14 cellular contexts compared by ENCODE assay signal in genomic region chr20:24828992-24829648, GRCh38.
DNase-seq lines count a peak whose midpoint lies in the region; ATAC-seq and TF ChIP-seq lines count a peak whose summit lies in the region.
"Had no signal": no experiment of that assay in that cellular context is flagged by ENCODE, and none has a peak within 500 bp of the region (broad histone marks: within the 10 kb centered on the region; RNA-seq: fewer than 3 reads in every experiment).

No MANE protein-coding gene starts in this region.

- H3K4me1 Mint-ChIP-seq in stimulated activated naive CD8-positive, alpha-beta T cell treated with anti-CD3 and anti-CD28 coated beads, Interleukin-15, amount 100 ng/mL, for 72 hours, result no peaks in the 10 kb centered on the region
- H3K4me1 Mint-ChIP-seq in osteocyte (ENCODE audit: unreplicated experiment), result no peaks in the 10 kb centered on the region
- H3K4me1 Mint-ChIP-seq in activated T-helper 1 cell treated with anti-CD3 and anti-CD28 coated beads, Interleukin-12 subunit alpha, Interleukin-12 subunit beta, Interleukin-2, Interleukin-4 antibody, amounts not matched to agents 30 ng/mL and 10 ng/mL and 1 ng/mL, durations not matched to agents 14 hours and 24 hours and 36 hours (ENCODE audit: low read depth), result no peaks in the 10 kb centered on the region

- no peak for TF ChIP-seq CTCF in osteocyte (IDR thresholded peaks at IDR 0.05)

- peak overlapping the region in 1 of 2 donors; percentile 74 for H3K27ac Mint-ChIP-seq in stimulated activated naive CD8-positive, alpha-beta T cell treated with anti-CD3 and anti-CD28 coated beads, Interleukin-15, amount 100 ng/mL, for 72 hours
- no peak overlapping the region for H3K27ac Mint-ChIP-seq in osteocyte (ENCODE audit: unreplicated experiment)
- H3K27ac Mint-ChIP-seq in activated T-helper 1 cell treated with anti-CD3 and anti-CD28 coated beads, Interleukin-12 subunit alpha, Interleukin-12 subunit beta, Interleukin-2, Interleukin-4 antibody, amounts not matched to agents 30 ng/mL and 10 ng/mL and 1 ng/mL, durations not matched to agents 14 hours and 24 hours and 36 hours, result no peak overlapping the region
- H3K27ac Mint-ChIP-seq: CD4-positive, alpha-beta T cell had no signal

- H3K27me3 Mint-ChIP-seq in stimulated activated naive CD8-positive, alpha-beta T cell treated with anti-CD3 and anti-CD28 coated beads, Interleukin-15, amount 100 ng/mL, for 72 hours, result no peaks in the 10 kb centered on the region
- H3K27me3 Mint-ChIP-seq in osteocyte (ENCODE audit: unreplicated experiment), result peaks cover 3% of the 10 kb centered on the region
- no peaks in the 10 kb centered on the region for H3K27me3 Mint-ChIP-seq in activated T-helper 1 cell treated with anti-CD3 and anti-CD28 coated beads, Interleukin-12 subunit alpha, Interleukin-12 subunit beta, Interleukin-2, Interleukin-4 antibody, amounts not matched to agents 30 ng/mL and 10 ng/mL and 1 ng/mL, durations not matched to agents 14 hours and 24 hours and 36 hours (ENCODE audit: insufficient read depth)
- H3K27me3 Mint-ChIP-seq: CD4-positive, alpha-beta T cell had no signal

- H3K36me3 Mint-ChIP-seq in osteocyte (ENCODE audit: unreplicated experiment), result no peaks in the 10 kb centered on the region
- H3K36me3 Mint-ChIP-seq in activated T-helper 1 cell treated with anti-CD3 and anti-CD28 coated beads, Interleukin-12 subunit alpha, Interleukin-12 subunit beta, Interleukin-2, Interleukin-4 antibody, amounts not matched to agents 30 ng/mL and 10 ng/mL and 1 ng/mL, durations not matched to agents 14 hours and 24 hours and 36 hours (ENCODE audit: low read depth), result no peaks in the 10 kb centered on the region

- peak; percentile 4 for DNase-seq in activated CD4-positive, CD25-positive, alpha-beta regulatory T cell treated with anti-CD3 and anti-CD28 coated beads, Interleukin-2, amount 50 U/mL, for 72 hours
- no peak for DNase-seq in stimulated activated naive CD8-positive, alpha-beta T cell treated with anti-CD3 and anti-CD28 coated beads, Interleukin-15, Interleukin-2, amounts not matched to agents 100 U/mL and 50 U/mL, for 24 hours
- no peak for DNase-seq in stimulated activated naive CD8-positive, alpha-beta T cell treated with anti-CD3 and anti-CD28 coated beads, Interleukin-15, amount 100 ng/mL, for 72 hours
- DNase-seq in osteocyte (ENCODE audit: extremely low spot score, unreplicated experiment) (peak; percentile 76), COLO668 (lab: John Stamatoyannopoulos, UW; ENCODE audit: unreplicated experiment) (no peak), MV-4-11 (lab: John Stamatoyannopoulos, UW) (no peak)
- no peak for DNase-seq in activated T-helper 1 cell treated with anti-CD3 and anti-CD28 coated beads, Interleukin-12 subunit alpha, Interleukin-12 subunit beta, Interleukin-2, Interleukin-4 antibody, amounts not matched to agents 30 ng/mL and 10 ng/mL and 1 ng/mL, durations not matched to agents 14 hours and 24 hours and 36 hours (ENCODE audit: low spot score)
- DNase-seq: AML-193, DMS79, EL, GM23248, H7 had no signal

- no peak overlapping the region for H3K4me3 Mint-ChIP-seq in stimulated activated naive CD8-positive, alpha-beta T cell treated with anti-CD3 and anti-CD28 coated beads, Interleukin-15, amount 100 ng/mL, for 72 hours
- no peak overlapping the region for H3K4me3 Mint-ChIP-seq in osteocyte (ENCODE audit: unreplicated experiment)
- no peak overlapping the region for H3K4me3 Mint-ChIP-seq in activated T-helper 1 cell treated with anti-CD3 and anti-CD28 coated beads, Interleukin-12 subunit alpha, Interleukin-12 subunit beta, Interleukin-2, Interleukin-4 antibody, amounts not matched to agents 30 ng/mL and 10 ng/mL and 1 ng/mL, durations not matched to agents 14 hours and 24 hours and 36 hours
- H3K4me3 Mint-ChIP-seq: CD4-positive, alpha-beta T cell had no signal

- intact Hi-C loops in activated T-helper 1 cell treated with anti-CD3 and anti-CD28 coated beads, Interleukin-12 subunit alpha, Interleukin-12 subunit beta, Interleukin-2, Interleukin-4 antibody, amounts not matched to agents 30 ng/mL and 10 ng/mL and 1 ng/mL, durations not matched to agents 14 hours and 24 hours and 36 hours (cut with micrococcal nuclease), result no loop called here

- H3K9me3 Mint-ChIP-seq in stimulated activated naive CD8-positive, alpha-beta T cell treated with anti-CD3 and anti-CD28 coated beads, Interleukin-15, amount 100 ng/mL, for 72 hours, result no peaks in the 10 kb centered on the region
- H3K9me3 Mint-ChIP-seq in osteocyte (ENCODE audit: unreplicated experiment), result no peaks in the 10 kb centered on the region
- no peaks in the 10 kb centered on the region for H3K9me3 Mint-ChIP-seq in activated T-helper 1 cell treated with anti-CD3 and anti-CD28 coated beads, Interleukin-12 subunit alpha, Interleukin-12 subunit beta, Interleukin-2, Interleukin-4 antibody, amounts not matched to agents 30 ng/mL and 10 ng/mL and 1 ng/mL, durations not matched to agents 14 hours and 24 hours and 36 hours
- H3K9me3 Mint-ChIP-seq: CD4-positive, alpha-beta T cell had no signal

- no peak for ATAC-seq in activated CD4-positive, CD25-positive, alpha-beta regulatory T cell treated with anti-CD3 and anti-CD28 coated beads, Interleukin-2, amount 50 U/mL, for 24 hours
- ATAC-seq in stimulated activated naive CD8-positive, alpha-beta T cell treated with anti-CD3 and anti-CD28 coated beads, Interleukin-15, Interleukin-2, amounts not matched to agents 100 U/mL and 50 U/mL, for 24 hours, result peak; percentile 19
- no peak for ATAC-seq in stimulated activated naive CD8-positive, alpha-beta T cell treated with anti-CD3 and anti-CD28 coated beads, Interleukin-15, amount 100 ng/mL, for 72 hours

Comparison
In these comparisons a context has a peak if more than half of its experiments do, and no peak if none do; other contexts are left out.
1. DNase-seq: peak in activated CD4-positive, CD25-positive, alpha-beta regulatory T cell treated with anti-CD3 and anti-CD28 coated beads, Interleukin-2, amount 50 U/mL, for 72 hours (single experiment) and osteocyte (single experiment); none in stimulated activated naive CD8-positive, alpha-beta T cell treated with anti-CD3 and anti-CD28 coated beads, Interleukin-15, Interleukin-2, amounts not matched to agents 100 U/mL and 50 U/mL, for 24 hours (single experiment), stimulated activated naive CD8-positive, alpha-beta T cell treated with anti-CD3 and anti-CD28 coated beads, Interleukin-15, amount 100 ng/mL, for 72 hours (0 of 2), activated T-helper 1 cell treated with anti-CD3 and anti-CD28 coated beads, Interleukin-12 subunit alpha, Interleukin-12 subunit beta, Interleukin-2, Interleukin-4 antibody, amounts not matched to agents 30 ng/mL and 10 ng/mL and 1 ng/mL, durations not matched to agents 14 hours and 24 hours and 36 hours (single experiment), COLO668 (single experiment) and MV-4-11 (single experiment).